ENCODE assay signal across 1 cellular context in genomic region chr3:14362890-14363289, GRCh38.
TF ChIP-seq lines count a peak whose summit lies in the region.

No MANE protein-coding gene starts in this region.

TF ChIP-seq in K562, 482 proteins besides CTCF, POLR2A, EP300 and RAD21:
- TF ChIP-seq FOXO4 (CRISPR knock-in tag; IDR thresholded peaks at IDR 0.05), result no peak
- 0 out of 2 replicates have a peak, but pooled peaks have one; percentile 17 for TF ChIP-seq CBX1 (IDR thresholded peaks at IDR 0.05; ENCODE audit: low read depth)
- TF ChIP-seq CREM (IDR thresholded peaks at IDR 0.05; ENCODE audit: low read depth), result no peak
- TF ChIP-seq ZNF224 (CRISPR knock-in tag; IDR thresholded peaks at IDR 0.05), result no peak
- TF ChIP-seq HOXB6 (CRISPR knock-in tag; IDR thresholded peaks at IDR 0.05; ENCODE audit: borderline replicate concordance), result no peak
- TF ChIP-seq ELF2 (CRISPR knock-in tag; IDR thresholded peaks at IDR 0.05), result no peak
- no peak for TF ChIP-seq NFE2L1 (tag; IDR thresholded peaks at IDR 0.05; ENCODE audit: borderline replicate concordance, low read depth)
- TF ChIP-seq ELF4 (CRISPR knock-in tag; IDR thresholded peaks at IDR 0.05), result no peak
- no peak for TF ChIP-seq E4F1 (CRISPR knock-in tag; IDR thresholded peaks at IDR 0.05; ENCODE audit: borderline replicate concordance)
- no peak for TF ChIP-seq ZBTB7A (IDR thresholded peaks at IDR 0.05; ENCODE audit: borderline replicate concordance, control insufficient read depth, low read depth, low read length)
- TF ChIP-seq ZNF395 (CRISPR knock-in tag; IDR thresholded peaks at IDR 0.05), result no peak
- no peak for TF ChIP-seq ZNF232 (CRISPR knock-in tag; IDR thresholded peaks at IDR 0.05)
- TF ChIP-seq ZNF282 (CRISPR knock-in tag; IDR thresholded peaks at IDR 0.05), result no peak
- peak; percentile 90 for TF ChIP-seq BCOR (IDR thresholded peaks at IDR 0.05)
- no peak for TF ChIP-seq ZKSCAN8 (CRISPR knock-in tag; IDR thresholded peaks at IDR 0.05)
- TF ChIP-seq ZNF174 (CRISPR knock-in tag; IDR thresholded peaks at IDR 0.05), result no peak
- TF ChIP-seq CCAR2 (IDR thresholded peaks at IDR 0.05; ENCODE audit: low read depth, low read length), result no peak
- peak; percentile 95 for TF ChIP-seq RBM25 (IDR thresholded peaks at IDR 0.05; ENCODE audit: low read depth, low read length, severe bottlenecking)
- no peak for TF ChIP-seq ZNF668 (CRISPR knock-in tag; IDR thresholded peaks at IDR 0.05)
- TF ChIP-seq ZNF408 (CRISPR knock-in tag; IDR thresholded peaks at IDR 0.05; ENCODE audit: low read depth), result no peak
- no peak for TF ChIP-seq NR1H2 (CRISPR knock-in tag; IDR thresholded peaks at IDR 0.05)
- no peak for TF ChIP-seq BRF1 (IDR thresholded peaks at IDR 0.05; ENCODE audit: borderline replicate concordance, extremely low read depth, insufficient read length)
- peak; percentile 93 for TF ChIP-seq ZFP36 (IDR thresholded peaks at IDR 0.05; ENCODE audit: low read depth, low read length, partially characterized antibody)
- TF ChIP-seq YY1 (IDR thresholded peaks at IDR 0.05; ENCODE audit: borderline replicate concordance in 1 of 3, control insufficient read depth in 1 of 3, extremely low read depth in 1 of 3, insufficient read depth in 3 of 3, insufficient read length in 1 of 3, insufficient replicate concordance in 2 of 3, low read depth in 1 of 3, low read length in 2 of 3), result no peak
- peak; percentile 47 to 63; a peak in 3 of 4 replicates for TF ChIP-seq KDM1A (IDR thresholded peaks at IDR 0.05)
- no peak for TF ChIP-seq THAP7 (CRISPR knock-in tag; IDR thresholded peaks at IDR 0.05)
- TF ChIP-seq ETS1 (conservative IDR thresholded peaks at IDR 0.05; ENCODE audit: control insufficient read depth, low read depth, low read length), result no peak
- TF ChIP-seq HMG20A (CRISPR knock-in tag; conservative IDR thresholded peaks at IDR 0.05), result no peak
- no peak for TF ChIP-seq CREB3 (tag; conservative IDR thresholded peaks at IDR 0.05; ENCODE audit: low read depth)
- no peak for TF ChIP-seq FOXP1 (CRISPR knock-in tag; IDR thresholded peaks at IDR 0.05)
- no peak for TF ChIP-seq GATAD2B (IDR thresholded peaks at IDR 0.05; ENCODE audit: borderline replicate concordance)
- TF ChIP-seq SMARCA5 (IDR thresholded peaks at IDR 0.05), result peak; percentile 14; the same call in 1 of the 2 replicates
- TF ChIP-seq RCOR1 (IDR thresholded peaks at IDR 0.05; ENCODE audit: borderline replicate concordance in 1 of 2, low read depth in 2 of 2, low read length in 2 of 2), result peak in 1 of 2 experiments; percentile 69; a peak in 1 of 4 replicates
- no peak for TF ChIP-seq ZNF431 (CRISPR knock-in tag; IDR thresholded peaks at IDR 0.05)
- TF ChIP-seq SIRT6 (IDR thresholded peaks at IDR 0.05; ENCODE audit: low read depth, low read length), result no peak
